In the genomic region with DNA sequence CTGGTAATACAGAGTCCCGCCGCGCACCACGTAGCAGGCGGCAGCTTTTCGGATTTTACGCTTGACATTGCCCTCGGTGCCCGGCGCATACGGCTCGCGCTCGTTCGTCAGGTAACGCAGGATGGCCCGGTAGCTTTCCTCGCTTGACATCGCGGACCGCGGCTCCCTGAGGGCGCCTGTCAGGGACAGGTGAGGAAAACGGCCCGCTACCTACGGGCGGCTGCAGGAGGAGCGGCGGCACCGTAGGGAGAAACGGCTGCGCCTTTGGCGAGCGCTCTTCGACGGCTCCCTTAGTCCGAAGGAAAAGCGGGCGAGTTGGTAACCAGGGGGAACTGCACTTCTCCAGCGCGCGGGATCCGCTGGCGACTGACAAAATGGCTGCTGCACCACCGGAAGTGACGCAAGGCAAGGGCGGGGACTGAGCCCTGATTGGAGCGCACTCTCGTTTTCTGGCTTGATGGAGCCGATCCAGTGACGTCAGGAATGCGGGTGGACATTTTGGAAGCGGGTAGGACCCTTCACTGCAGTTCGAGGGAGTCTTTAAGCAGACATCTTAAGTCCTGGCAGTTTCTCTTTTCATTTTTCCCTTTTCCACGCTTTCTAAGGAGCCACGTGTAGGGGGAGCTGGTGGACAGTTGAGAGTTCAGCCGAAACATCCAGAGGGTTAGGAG, we compare ENCODE assay signal across 1 cellular context.
TF ChIP-seq lines count a peak whose summit lies in the region.

A gene with protein sequence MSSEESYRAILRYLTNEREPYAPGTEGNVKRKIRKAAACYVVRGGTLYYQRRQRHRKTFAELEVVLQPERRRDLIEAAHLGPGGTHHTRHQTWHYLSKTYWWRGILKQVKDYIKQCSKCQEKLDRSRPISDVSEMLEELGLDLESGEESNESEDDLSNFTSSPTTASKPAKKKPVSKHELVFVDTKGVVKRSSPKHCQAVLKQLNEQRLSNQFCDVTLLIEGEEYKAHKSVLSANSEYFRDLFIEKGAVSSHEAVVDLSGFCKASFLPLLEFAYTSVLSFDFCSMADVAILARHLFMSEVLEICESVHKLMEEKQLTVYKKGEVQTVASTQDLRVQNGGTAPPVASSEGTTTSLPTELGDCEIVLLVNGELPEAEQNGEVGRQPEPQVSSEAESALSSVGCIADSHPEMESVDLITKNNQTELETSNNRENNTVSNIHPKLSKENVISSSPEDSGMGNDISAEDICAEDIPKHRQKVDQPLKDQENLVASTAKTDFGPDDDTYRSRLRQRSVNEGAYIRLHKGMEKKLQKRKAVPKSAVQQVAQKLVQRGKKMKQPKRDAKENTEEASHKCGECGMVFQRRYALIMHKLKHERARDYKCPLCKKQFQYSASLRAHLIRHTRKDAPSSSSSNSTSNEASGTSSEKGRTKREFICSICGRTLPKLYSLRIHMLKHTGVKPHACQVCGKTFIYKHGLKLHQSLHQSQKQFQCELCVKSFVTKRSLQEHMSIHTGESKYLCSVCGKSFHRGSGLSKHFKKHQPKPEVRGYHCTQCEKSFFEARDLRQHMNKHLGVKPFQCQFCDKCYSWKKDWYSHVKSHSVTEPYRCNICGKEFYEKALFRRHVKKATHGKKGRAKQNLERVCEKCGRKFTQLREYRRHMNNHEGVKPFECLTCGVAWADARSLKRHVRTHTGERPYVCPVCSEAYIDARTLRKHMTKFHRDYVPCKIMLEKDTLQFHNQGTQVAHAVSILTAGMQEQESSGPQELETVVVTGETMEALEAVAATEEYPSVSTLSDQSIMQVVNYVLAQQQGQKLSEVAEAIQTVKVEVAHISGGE (minus strand): TSS at position 368 of the 671 bp plus-strand sequence. CDS start 218 bp downstream, at position 150.

TF ChIP-seq in HEK293, 187 proteins besides CTCF, POLR2A, EP300 and RAD21 (continued from another document and continues in another):
- TF ChIP-seq, protein P1, sequence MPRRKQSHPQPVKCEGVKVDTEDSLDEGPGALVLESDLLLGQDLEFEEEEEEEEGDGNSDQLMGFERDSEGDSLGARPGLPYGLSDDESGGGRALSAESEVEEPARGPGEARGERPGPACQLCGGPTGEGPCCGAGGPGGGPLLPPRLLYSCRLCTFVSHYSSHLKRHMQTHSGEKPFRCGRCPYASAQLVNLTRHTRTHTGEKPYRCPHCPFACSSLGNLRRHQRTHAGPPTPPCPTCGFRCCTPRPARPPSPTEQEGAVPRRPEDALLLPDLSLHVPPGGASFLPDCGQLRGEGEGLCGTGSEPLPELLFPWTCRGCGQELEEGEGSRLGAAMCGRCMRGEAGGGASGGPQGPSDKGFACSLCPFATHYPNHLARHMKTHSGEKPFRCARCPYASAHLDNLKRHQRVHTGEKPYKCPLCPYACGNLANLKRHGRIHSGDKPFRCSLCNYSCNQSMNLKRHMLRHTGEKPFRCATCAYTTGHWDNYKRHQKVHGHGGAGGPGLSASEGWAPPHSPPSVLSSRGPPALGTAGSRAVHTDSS (tag by site-specific recombination; IDR thresholded peaks at IDR 0.05), result no peak
- TF ChIP-seq ZNF837 (tag by site-specific recombination; IDR thresholded peaks at IDR 0.05) (no peak), SETDB1 (IDR thresholded peaks at IDR 0.05; ENCODE audit: insufficient read length, low read length) (no peak), ZBTB1 (tag by site-specific recombination; IDR thresholded peaks at IDR 0.05) (no peak), BCL11A (tag by site-specific recombination; IDR thresholded peaks at IDR 0.05; ENCODE audit: low read depth) (no peak), KLF7 (tag by site-specific recombination; IDR thresholded peaks at IDR 0.05; ENCODE audit: borderline replicate concordance) (no peak), ZNF324 (tag by site-specific recombination; IDR thresholded peaks at IDR 0.05) (no peak; the same call in 1 of the 2 replicates), ZNF174 (tag by site-specific recombination; IDR thresholded peaks at IDR 0.05) (no peak), ZBTB7A (tag by site-specific recombination; IDR thresholded peaks at IDR 0.05; ENCODE audit: low read depth) (no peak), TCF7L2 (IDR thresholded peaks at IDR 0.05; ENCODE audit: borderline replicate concordance, low read depth, low read length) (no peak), MZF1 (tag by site-specific recombination; IDR thresholded peaks at IDR 0.05; ENCODE audit: borderline replicate concordance) (no peak), ZNF677 (tag by site-specific recombination; IDR thresholded peaks at IDR 0.05) (no peak), ZFP41 (tag by site-specific recombination; IDR thresholded peaks at IDR 0.05; ENCODE audit: borderline replicate concordance) (no peak), TRIM28 (IDR thresholded peaks at IDR 0.05; ENCODE audit: borderline replicate concordance, low read length) (no peak), ZNF133 (tag by site-specific recombination; IDR thresholded peaks at IDR 0.05) (no peak), ZNF223 (tag by site-specific recombination; IDR thresholded peaks at IDR 0.05) (no peak), ZXDB (tag by site-specific recombination; IDR thresholded peaks at IDR 0.05) (no peak; the same call in none of the 2 replicates), ZNF560 (tag by site-specific recombination; IDR thresholded peaks at IDR 0.05; ENCODE audit: borderline replicate concordance) (no peak), SP2 (tag by site-specific recombination; IDR thresholded peaks at IDR 0.05) (peak; percentile 90), SP3 (tag by site-specific recombination; IDR thresholded peaks at IDR 0.05) (peak; percentile 81), ZNF626 (tag by site-specific recombination; IDR thresholded peaks at IDR 0.05) (no peak)
- TF ChIP-seq, protein P2, sequence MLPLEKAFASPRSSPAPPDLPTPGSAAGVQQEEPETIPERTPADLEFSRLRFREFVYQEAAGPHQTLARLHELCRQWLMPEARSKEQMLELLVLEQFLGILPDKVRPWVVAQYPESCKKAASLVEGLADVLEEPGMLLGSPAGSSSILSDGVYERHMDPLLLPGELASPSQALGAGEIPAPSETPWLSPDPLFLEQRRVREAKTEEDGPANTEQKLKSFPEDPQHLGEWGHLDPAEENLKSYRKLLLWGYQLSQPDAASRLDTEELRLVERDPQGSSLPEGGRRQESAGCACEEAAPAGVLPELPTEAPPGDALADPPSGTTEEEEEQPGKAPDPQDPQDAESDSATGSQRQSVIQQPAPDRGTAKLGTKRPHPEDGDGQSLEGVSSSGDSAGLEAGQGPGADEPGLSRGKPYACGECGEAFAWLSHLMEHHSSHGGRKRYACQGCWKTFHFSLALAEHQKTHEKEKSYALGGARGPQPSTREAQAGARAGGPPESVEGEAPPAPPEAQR (tag by site-specific recombination; IDR thresholded peaks at IDR 0.05), result no peak
- TF ChIP-seq, protein P3, sequence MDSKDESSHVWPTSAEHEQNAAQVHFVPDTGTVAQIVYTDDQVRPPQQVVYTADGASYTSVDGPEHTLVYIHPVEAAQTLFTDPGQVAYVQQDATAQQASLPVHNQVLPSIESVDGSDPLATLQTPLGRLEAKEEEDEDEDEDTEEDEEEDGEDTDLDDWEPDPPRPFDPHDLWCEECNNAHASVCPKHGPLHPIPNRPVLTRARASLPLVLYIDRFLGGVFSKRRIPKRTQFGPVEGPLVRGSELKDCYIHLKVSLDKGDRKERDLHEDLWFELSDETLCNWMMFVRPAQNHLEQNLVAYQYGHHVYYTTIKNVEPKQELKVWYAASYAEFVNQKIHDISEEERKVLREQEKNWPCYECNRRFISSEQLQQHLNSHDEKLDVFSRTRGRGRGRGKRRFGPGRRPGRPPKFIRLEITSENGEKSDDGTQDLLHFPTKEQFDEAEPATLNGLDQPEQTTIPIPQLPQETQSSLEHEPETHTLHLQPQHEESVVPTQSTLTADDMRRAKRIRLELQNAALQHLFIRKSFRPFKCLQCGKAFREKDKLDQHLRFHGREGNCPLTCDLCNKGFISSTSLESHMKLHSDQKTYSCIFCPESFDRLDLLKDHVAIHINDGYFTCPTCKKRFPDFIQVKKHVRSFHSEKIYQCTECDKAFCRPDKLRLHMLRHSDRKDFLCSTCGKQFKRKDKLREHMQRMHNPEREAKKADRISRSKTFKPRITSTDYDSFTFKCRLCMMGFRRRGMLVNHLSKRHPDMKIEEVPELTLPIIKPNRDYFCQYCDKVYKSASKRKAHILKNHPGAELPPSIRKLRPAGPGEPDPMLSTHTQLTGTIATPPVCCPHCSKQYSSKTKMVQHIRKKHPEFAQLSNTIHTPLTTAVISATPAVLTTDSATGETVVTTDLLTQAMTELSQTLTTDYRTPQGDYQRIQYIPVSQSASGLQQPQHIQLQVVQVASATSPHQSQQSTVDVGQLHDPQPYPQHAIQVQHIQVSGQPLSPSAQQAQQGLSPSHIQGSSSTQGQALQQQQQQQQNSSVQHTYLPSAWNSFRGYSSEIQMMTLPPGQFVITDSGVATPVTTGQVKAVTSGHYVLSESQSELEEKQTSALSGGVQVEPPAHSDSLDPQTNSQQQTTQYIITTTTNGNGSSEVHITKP (tag by site-specific recombination; IDR thresholded peaks at IDR 0.05), result peak; percentile 61; the same call in 1 of the 2 replicates
- TF ChIP-seq, protein P4, sequence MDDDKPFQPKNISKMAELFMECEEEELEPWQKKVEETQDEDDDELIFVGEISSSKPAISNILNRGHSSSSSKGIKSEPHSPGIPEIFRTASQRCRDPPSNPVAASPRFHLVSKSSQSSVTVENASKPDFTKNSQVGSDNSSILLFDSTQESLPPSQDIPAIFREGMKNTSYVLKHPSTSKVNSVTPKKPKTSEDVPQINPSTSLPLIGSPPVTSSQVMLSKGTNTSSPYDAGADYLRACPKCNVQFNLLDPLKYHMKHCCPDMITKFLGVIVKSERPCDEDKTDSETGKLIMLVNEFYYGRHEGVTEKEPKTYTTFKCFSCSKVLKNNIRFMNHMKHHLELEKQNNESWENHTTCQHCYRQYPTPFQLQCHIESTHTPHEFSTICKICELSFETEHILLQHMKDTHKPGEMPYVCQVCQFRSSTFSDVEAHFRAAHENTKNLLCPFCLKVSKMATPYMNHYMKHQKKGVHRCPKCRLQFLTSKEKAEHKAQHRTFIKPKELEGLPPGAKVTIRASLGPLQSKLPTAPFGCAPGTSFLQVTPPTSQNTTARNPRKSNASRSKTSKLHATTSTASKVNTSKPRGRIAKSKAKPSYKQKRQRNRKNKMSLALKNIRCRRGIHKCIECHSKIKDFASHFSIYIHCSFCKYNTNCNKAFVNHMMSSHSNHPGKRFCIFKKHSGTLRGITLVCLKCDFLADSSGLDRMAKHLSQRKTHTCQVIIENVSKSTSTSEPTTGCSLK (tag by site-specific recombination; IDR thresholded peaks at IDR 0.05), result no peak
- TF ChIP-seq, protein P5, sequence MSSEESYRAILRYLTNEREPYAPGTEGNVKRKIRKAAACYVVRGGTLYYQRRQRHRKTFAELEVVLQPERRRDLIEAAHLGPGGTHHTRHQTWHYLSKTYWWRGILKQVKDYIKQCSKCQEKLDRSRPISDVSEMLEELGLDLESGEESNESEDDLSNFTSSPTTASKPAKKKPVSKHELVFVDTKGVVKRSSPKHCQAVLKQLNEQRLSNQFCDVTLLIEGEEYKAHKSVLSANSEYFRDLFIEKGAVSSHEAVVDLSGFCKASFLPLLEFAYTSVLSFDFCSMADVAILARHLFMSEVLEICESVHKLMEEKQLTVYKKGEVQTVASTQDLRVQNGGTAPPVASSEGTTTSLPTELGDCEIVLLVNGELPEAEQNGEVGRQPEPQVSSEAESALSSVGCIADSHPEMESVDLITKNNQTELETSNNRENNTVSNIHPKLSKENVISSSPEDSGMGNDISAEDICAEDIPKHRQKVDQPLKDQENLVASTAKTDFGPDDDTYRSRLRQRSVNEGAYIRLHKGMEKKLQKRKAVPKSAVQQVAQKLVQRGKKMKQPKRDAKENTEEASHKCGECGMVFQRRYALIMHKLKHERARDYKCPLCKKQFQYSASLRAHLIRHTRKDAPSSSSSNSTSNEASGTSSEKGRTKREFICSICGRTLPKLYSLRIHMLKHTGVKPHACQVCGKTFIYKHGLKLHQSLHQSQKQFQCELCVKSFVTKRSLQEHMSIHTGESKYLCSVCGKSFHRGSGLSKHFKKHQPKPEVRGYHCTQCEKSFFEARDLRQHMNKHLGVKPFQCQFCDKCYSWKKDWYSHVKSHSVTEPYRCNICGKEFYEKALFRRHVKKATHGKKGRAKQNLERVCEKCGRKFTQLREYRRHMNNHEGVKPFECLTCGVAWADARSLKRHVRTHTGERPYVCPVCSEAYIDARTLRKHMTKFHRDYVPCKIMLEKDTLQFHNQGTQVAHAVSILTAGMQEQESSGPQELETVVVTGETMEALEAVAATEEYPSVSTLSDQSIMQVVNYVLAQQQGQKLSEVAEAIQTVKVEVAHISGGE (tag by site-specific recombination; conservative IDR thresholded peaks at IDR 0.05; ENCODE audit: low read depth), result peak; percentile 98
- TF ChIP-seq, protein P6, sequence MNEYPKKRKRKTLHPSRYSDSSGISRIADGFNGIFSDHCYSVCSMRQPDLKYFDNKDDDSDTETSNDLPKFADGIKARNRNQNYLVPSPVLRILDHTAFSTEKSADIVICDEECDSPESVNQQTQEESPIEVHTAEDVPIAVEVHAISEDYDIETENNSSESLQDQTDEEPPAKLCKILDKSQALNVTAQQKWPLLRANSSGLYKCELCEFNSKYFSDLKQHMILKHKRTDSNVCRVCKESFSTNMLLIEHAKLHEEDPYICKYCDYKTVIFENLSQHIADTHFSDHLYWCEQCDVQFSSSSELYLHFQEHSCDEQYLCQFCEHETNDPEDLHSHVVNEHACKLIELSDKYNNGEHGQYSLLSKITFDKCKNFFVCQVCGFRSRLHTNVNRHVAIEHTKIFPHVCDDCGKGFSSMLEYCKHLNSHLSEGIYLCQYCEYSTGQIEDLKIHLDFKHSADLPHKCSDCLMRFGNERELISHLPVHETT (tag by site-specific recombination; IDR thresholded peaks at IDR 0.05), result peak; percentile 63; the same call in 1 of the 2 replicates
- TF ChIP-seq, protein P7, sequence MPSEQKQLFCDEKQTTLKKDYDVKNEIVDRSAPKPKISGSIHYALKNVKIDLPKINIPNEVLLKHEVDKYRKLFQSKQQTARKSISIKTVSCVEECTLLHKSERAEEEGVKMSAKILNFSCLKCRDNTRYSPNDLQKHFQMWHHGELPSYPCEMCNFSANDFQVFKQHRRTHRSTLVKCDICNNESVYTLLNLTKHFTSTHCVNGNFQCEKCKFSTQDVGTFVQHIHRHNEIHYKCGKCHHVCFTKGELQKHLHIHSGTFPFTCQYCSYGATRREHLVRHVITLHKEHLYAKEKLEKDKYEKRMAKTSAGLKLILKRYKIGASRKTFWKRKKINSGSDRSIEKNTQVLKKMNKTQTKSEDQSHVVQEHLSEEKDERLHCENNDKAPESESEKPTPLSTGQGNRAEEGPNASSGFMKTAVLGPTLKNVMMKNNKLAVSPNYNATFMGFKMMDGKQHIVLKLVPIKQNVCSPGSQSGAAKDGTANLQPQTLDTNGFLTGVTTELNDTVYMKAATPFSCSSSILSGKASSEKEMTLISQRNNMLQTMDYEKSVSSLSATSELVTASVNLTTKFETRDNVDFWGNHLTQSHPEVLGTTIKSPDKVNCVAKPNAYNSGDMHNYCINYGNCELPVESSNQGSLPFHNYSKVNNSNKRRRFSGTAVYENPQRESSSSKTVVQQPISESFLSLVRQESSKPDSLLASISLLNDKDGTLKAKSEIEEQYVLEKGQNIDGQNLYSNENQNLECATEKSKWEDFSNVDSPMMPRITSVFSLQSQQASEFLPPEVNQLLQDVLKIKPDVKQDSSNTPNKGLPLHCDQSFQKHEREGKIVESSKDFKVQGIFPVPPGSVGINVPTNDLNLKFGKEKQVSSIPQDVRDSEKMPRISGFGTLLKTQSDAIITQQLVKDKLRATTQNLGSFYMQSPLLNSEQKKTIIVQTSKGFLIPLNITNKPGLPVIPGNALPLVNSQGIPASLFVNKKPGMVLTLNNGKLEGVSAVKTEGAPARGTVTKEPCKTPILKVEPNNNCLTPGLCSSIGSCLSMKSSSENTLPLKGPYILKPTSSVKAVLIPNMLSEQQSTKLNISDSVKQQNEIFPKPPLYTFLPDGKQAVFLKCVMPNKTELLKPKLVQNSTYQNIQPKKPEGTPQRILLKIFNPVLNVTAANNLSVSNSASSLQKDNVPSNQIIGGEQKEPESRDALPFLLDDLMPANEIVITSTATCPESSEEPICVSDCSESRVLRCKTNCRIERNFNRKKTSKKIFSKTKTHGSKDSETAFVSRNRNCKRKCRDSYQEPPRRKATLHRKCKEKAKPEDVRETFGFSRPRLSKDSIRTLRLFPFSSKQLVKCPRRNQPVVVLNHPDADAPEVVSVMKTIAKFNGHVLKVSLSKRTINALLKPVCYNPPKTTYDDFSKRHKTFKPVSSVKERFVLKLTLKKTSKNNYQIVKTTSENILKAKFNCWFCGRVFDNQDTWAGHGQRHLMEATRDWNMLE (tag by site-specific recombination; conservative IDR thresholded peaks at IDR 0.05; ENCODE audit: low read depth), result peak; percentile 49; the same call in 1 of the 2 replicates
